8 cellular contexts compared by ENCODE assay signal in the genomic region with DNA sequence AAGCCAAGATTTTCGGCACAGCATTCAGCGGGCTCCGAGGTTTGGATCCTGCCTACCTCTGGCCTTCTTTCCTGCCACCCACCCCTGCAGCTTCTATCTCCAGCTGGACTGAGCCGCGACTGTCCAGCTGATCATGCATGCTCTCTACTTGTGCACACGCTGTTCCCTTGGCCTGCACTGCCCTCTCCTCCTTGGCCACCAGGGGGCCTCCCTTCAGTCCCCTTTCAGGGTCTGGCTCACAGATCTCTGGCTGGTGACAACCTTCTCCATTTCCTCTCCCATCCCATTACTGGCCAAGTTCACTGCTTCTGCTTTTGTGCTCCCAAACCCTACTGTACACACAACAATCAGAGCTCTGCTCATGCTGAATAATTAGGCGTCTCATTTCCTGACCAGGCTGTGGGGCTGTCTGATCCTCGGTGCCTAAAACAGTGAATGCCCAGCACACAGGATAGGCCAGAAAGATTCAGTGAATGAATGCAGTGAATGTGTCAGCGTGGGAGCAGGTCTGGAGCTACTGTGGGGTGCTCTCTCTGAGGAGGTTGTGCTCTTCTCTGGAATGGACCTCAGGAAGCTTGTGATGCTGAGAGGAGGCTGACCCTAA.
DNase-seq lines count a peak whose midpoint lies in the region; ATAC-seq and TF ChIP-seq lines count a peak whose summit lies in the region.

No MANE protein-coding gene starts in this region.

- no peaks in the 10 kb centered on the region for H3K79me2 ChIP-seq in fibroblast of lung (ENCODE audit: control insufficient read depth, insufficient read depth, low read length)

- H2AFZ ChIP-seq in fibroblast of lung (ENCODE audit: low read length): peak overlapping the region; percentile 30

- H3K27ac ChIP-seq in VCaP (peak overlapping the region; percentile 98), fibroblast of lung (ENCODE audit: insufficient read depth, low read length) (peak overlapping the region; percentile 95), neutrophil (no peak overlapping the region)

- H3K27me3 ChIP-seq in fibroblast of lung (ENCODE audit: control insufficient read depth, insufficient read depth, low read length) (no peaks in the 10 kb centered on the region), neutrophil (peaks cover 6% of the 10 kb centered on the region)

- peaks cover 49% of the 10 kb centered on the region for H3K4me1 ChIP-seq in fibroblast of lung (ENCODE audit: control insufficient read depth, extremely low read depth, insufficient read depth, low read length)
- no peaks in the 10 kb centered on the region for H3K4me1 ChIP-seq in neutrophil (ENCODE audit: control insufficient read depth in 1 of 2, insufficient read depth in 1 of 2, low read depth in 1 of 2, low read length in 1 of 2)

- no peaks in the 10 kb centered on the region for H4K20me1 ChIP-seq in fibroblast of lung (ENCODE audit: control insufficient read depth, extremely low read depth, insufficient read depth, low read length)

- ATAC-seq in HG02798 (IDR thresholded peaks at IDR 0.05; ENCODE audit: poor library complexity, unreplicated experiment): peak; percentile 89

- no peaks in the 10 kb centered on the region for H3K9me3 ChIP-seq in fibroblast of lung (ENCODE audit: control insufficient read depth, insufficient read depth, low read depth, low read length)
- H3K9me3 ChIP-seq in neutrophil: no peaks in the 10 kb centered on the region

- H3K4me3 ChIP-seq in AG04449 (ENCODE audit: low read depth, low read length) (no peak overlapping the region), fibroblast of lung (replicated peaks in 1 of 4; ENCODE audit: control extremely low read depth in 1 of 4, insufficient read depth in 1 of 4, low read depth in 3 of 4, low read length in 4 of 4) (no peak overlapping the region), neutrophil (ENCODE audit: low read depth in 1 of 2, low read length in 1 of 2) (no peak overlapping the region)

- DNase-seq in AG04449 (ENCODE audit: low read depth, low spot score) (no peak), GM13976 (ENCODE audit: low spot score) (peak; percentile 60), NCI-H2029 (lab: John Stamatoyannopoulos, UW) (peak; percentile 59), fibroblast of lung (ENCODE audit: low read depth in 2 of 2) (peak; percentile 55 to 84)
- no peak for DNase-seq in effector CD4-positive, alpha-beta T cell

- H3K36me3 ChIP-seq in fibroblast of lung (ENCODE audit: control insufficient read depth, insufficient read depth, low read length) (no peaks in the 10 kb centered on the region), neutrophil (no peaks in the 10 kb centered on the region)

- in situ Hi-C loops in GM13976 (cut with MboI; ENCODE audit: low sequenced_read_pairs, unreplicated experiment): no loop called here

- TF ChIP-seq CTCF in AG04449 (IDR thresholded peaks at IDR 0.05; ENCODE audit: insufficient read depth, low read length, missing control alignments): peak; percentile 93
- peak; percentile 82 for TF ChIP-seq CTCF in GM13976 (IDR thresholded peaks at IDR 0.05; ENCODE audit: borderline replicate concordance, control extremely low read depth, extremely low read depth, insufficient read depth, missing control alignments)
- peak; percentile 78 for TF ChIP-seq CTCF in VCaP (conservative IDR thresholded peaks at IDR 0.05)
- TF ChIP-seq CTCF in fibroblast of lung (conservative IDR thresholded peaks at IDR 0.05 in 1 of 2, IDR thresholded peaks at IDR 0.05 in 1 of 2; ENCODE audit: low read depth in 1 of 2, low read length in 2 of 2): peak; percentile 86 to 96
- peak; percentile 17 for TF ChIP-seq CTCF in neutrophil (IDR thresholded peaks at IDR 0.05)

- H3K4me2 ChIP-seq in fibroblast of lung (ENCODE audit: extremely low read depth, insufficient read depth, low read length): no peak overlapping the region

- no peak overlapping the region for H3K9ac ChIP-seq in fibroblast of lung (ENCODE audit: insufficient read depth, low read length)

- POLR2A ChIA-PET in AG04449 (lab: Yijun Ruan, JAX): no interaction called here

- CTCF ChIA-PET in AG04449 (lab: Yijun Ruan, JAX): interaction anchor here (0.8 to 10.0 kb wide), 43 partner anchors 9 to 301 kb away, joined by 3 to 113 read pairs (median 4); no protein-coding TSS in a partner anchor

Comparison
In these comparisons a context has a peak if more than half of its experiments do, and no peak if none do; other contexts are left out.
1. DNase-seq: peak in GM13976 (single experiment), NCI-H2029 (single experiment) and fibroblast of lung (2 of 2); none in AG04449 (single experiment) and effector CD4-positive, alpha-beta T cell (single experiment).
2. CTCF ChIP-seq: peak in every context shown above with its lines; median percentile 93 in AG04449; 91 in fibroblast of lung; 82 in GM13976; 78 in VCaP; 17 in neutrophil.